21 cellular contexts compared by ENCODE assay signal in genomic region chr16:85619089-85619850, GRCh38.
"Had no signal": no experiment of that assay in that cellular context is flagged by ENCODE, and none has a peak within 500 bp of the region (broad histone marks: within the 10 kb centered on the region; RNA-seq: fewer than 3 reads in every experiment).

No MANE protein-coding gene starts in this region.

- H3K4me3 Mint-ChIP-seq: activated CD8-positive, alpha-beta T cell treated with anti-CD3 and anti-CD28 coated beads, Interleukin-2, amount 10 ng/mL, durations not matched to agents 7 days and 5 days; memory B cell; T-helper 17 cell; WTC11 had no signal

- H3K36me3 Mint-ChIP-seq: activated naive CD4-positive, alpha-beta T cell treated with anti-CD3 and anti-CD28 coated beads, Interleukin-2, amount 50 U/mL, for 72 hours; WTC11 had no signal

- DNase-seq: activated CD4-positive, alpha-beta T cell treated with anti-CD3 and anti-CD28 coated beads for 4 hours; activated CD8-positive, alpha-beta memory T cell treated with anti-CD3 and anti-CD28 coated beads, Interleukin-2, amount 50 U/mL, for 4 hours; activated CD8-positive, alpha-beta T cell treated with anti-CD3 and anti-CD28 coated beads, Interleukin-2, amount 10 ng/mL, durations not matched to agents 7 days and 5 days; activated gamma-delta T cell; activated T-cell treated with anti-CD3 and anti-CD28 coated beads, Interleukin-2, amount 50 U/mL, for 48 hours; caudate nucleus; esophagus squamous epithelium; hypothalamus; left ventricle myocardium superior; naive thymus-derived CD8-positive, alpha-beta T cell; occipital lobe; small intestine; stimulated activated naive CD8-positive, alpha-beta T cell treated with anti-CD3 and anti-CD28 coated beads, Interleukin-15, Interleukin-2, amounts not matched to agents 100 U/mL and 50 U/mL, for 24 hours; T-helper 17 cell had no signal

- H3K27ac Mint-ChIP-seq: activated CD8-positive, alpha-beta T cell treated with anti-CD3 and anti-CD28 coated beads, Interleukin-2, amount 10 ng/mL, durations not matched to agents 7 days and 5 days; activated naive CD4-positive, alpha-beta T cell treated with anti-CD3 and anti-CD28 coated beads, Interleukin-2, amount 50 U/mL, for 72 hours; memory B cell; T-helper 17 cell; WTC11 had no signal

- H3K27me3 ChIP-seq: esophagus squamous epithelium, suprapubic skin had no signal

- FAIRE-seq: endothelial cell of umbilical vein, small intestine had no signal

- ATAC-seq: activated CD8-positive, alpha-beta T cell treated with anti-CD3 and anti-CD28 coated beads, Interleukin-2, amount 10 ng/mL, durations not matched to agents 7 days and 5 days; activated naive CD4-positive, alpha-beta T cell treated with anti-CD3 and anti-CD28 coated beads, Interleukin-2, amount 50 U/mL, for 72 hours; left ventricle myocardium superior; naive thymus-derived CD8-positive, alpha-beta T cell; right cardiac atrium; stimulated activated naive CD8-positive, alpha-beta T cell treated with anti-CD3 and anti-CD28 coated beads, Interleukin-15, Interleukin-2, amounts not matched to agents 100 U/mL and 50 U/mL, for 24 hours; T-helper 17 cell; WTC11 had no signal

- H3K9me3 ChIP-seq: esophagus squamous epithelium, suprapubic skin had no signal

- H3K4me3 ChIP-seq: coronary artery, esophagus squamous epithelium, suprapubic skin had no signal

- H3K27ac ChIP-seq: coronary artery, esophagus squamous epithelium, suprapubic skin had no signal

- H3K27me3 Mint-ChIP-seq: memory B cell; naive thymus-derived CD8-positive, alpha-beta T cell; T-helper 17 cell had no signal

- H3K36me3 ChIP-seq: suprapubic skin had no signal

- H3K9me3 Mint-ChIP-seq: activated naive CD4-positive, alpha-beta T cell treated with anti-CD3 and anti-CD28 coated beads, Interleukin-2, amount 50 U/mL, for 72 hours; memory B cell; naive thymus-derived CD8-positive, alpha-beta T cell; WTC11 had no signal
